Comparison of ENCODE assay signal across 8 cellular contexts in the genomic region with DNA sequence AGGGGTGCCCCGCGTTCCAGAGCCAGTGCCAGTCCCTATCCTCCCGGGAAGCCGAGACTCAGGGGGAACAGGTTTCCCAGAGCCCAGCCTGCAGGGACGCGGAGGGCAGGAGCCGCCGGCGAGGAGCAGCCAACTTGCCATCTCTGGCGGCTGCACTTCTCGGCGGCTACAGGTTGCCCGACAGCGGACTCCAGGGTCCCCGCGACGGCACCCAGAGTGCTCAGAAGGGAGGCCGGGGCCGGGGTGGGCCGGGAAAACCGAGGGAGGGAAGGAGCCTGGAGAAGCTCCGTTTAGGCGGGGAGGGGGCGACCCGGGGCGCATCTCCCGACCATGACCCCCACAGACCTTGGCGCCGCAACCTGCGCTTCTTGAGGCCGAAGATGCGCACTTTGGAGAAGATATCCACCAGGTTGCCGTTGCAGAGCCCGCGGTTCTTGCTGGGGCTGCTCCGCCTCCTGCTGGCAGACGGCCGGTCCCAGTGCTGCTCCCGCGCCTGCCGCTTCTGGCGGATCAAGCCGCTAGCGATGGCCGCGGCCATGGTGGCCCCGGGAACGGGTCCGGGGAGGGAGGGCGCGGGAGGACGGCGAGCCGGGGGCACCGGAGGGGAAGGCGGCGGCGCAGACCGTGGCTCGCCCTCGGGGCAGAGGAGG.
A peak's percentile ranks its signal among the peaks of the same experiment; 100 is the strongest.
DNase-seq lines count a peak whose midpoint lies in the region; ATAC-seq and TF ChIP-seq lines count a peak whose summit lies in the region.

No MANE protein-coding gene starts in this region.

- WGBS in heart left ventricle, 4 donors = 2% methylated on average over 36 to 61 of the region's 61 CpGs

- intact Hi-C loops in heart left ventricle (cut with DNase I) = loop anchor here in 9 of 10 donors (2.0 to 10.0 kb wide), 5 partner anchors 121 to 771 kb away; no protein-coding TSS in a partner anchor

- H3K36me3 ChIP-seq in heart left ventricle = no peaks in the 10 kb centered on the region

- DNase-seq in DMS 273 (lab: John Stamatoyannopoulos, UW; ENCODE audit: unreplicated experiment) (peak; percentile 50), DMS 273 treated with DMSO at 0.1 percent for 48 hours (lab: John Stamatoyannopoulos, UW) (no peak), SHP77 treated with DMSO at 0.1 percent for 48 hours (lab: John Stamatoyannopoulos, UW) (peak; percentile 69), heart left ventricle (peak; percentile 25 to 66 (median 45)), skeletal muscle cell (ENCODE audit: low read depth) (no peak), GF-D8 (lab: John Stamatoyannopoulos, UW) (no peak)
- DNase-seq in stimulated activated naive CD4-positive, alpha-beta T cell (lab: John Stamatoyannopoulos, UW) = no peak

- peaks cover 0 to 21% (median 4%) of the 10 kb centered on the region in 12 donors for H3K4me1 ChIP-seq in heart left ventricle

- ATAC-seq in heart left ventricle (peak; percentile 68 to 90 (median 84)), HG02610 (IDR thresholded peaks at IDR 0.05; ENCODE audit: unreplicated experiment) (no peak)

- peaks cover 9 to 75% (median 38%) of the 10 kb centered on the region in 9 donors for H3K27me3 ChIP-seq in heart left ventricle

- H3K27ac ChIP-seq in heart left ventricle = no peak overlapping the region

- TF ChIP-seq CTCF in heart left ventricle (IDR thresholded peaks at IDR 0.05) = peak in 11 of 12 donors; percentile 11 to 56 (median 43)

- peak overlapping the region; percentile 29 to 59 (median 48) for H3K4me3 ChIP-seq in heart left ventricle
- H3K4me3 ChIP-seq in skeletal muscle cell (ENCODE audit: low read depth, low read length) = peak overlapping the region; percentile 26

- TF ChIP-seq POLR2A in heart left ventricle (IDR thresholded peaks at IDR 0.05) = no peak

- no peaks in the 10 kb centered on the region for H3K9me3 ChIP-seq in heart left ventricle

Comparison
In these comparisons a context has a peak if more than half of its experiments do, and no peak if none do; other contexts are left out.
1. DNase-seq: peak in DMS 273 (single experiment), SHP77 treated with DMSO at 0.1 percent for 48 hours (single experiment) and heart left ventricle (5 of 5); none in DMS 273 treated with DMSO at 0.1 percent for 48 hours (single experiment), skeletal muscle cell (single experiment), GF-D8 (single experiment) and stimulated activated naive CD4-positive, alpha-beta T cell (0 of 6).